Comparison of ENCODE assay signal across 12 cellular contexts in genomic region chr20:46357030-46357514, GRCh38. TPM values are rescaled to one million over a fixed set of nuclear protein-coding genes. Genes with fewer than 3 reads are reported as not detected.
A peak's percentile ranks its signal among the peaks of the same experiment; 100 is the strongest.
DNase-seq lines count a peak whose midpoint lies in the region; ATAC-seq and TF ChIP-seq lines count a peak whose summit lies in the region.
"Had no signal": no experiment of that assay in that cellular context is flagged by ENCODE, and none has a peak within 500 bp of the region (broad histone marks: within the 10 kb centered on the region; RNA-seq: fewer than 3 reads in every experiment).

No MANE protein-coding gene starts in this region.

- POLR2A ChIA-PET in CD4-positive, alpha-beta T cell (lab: Charles Lee): interaction anchor here (1.1 to 1.3 kb wide), 2 partner anchors 11 to 12 kb away, joined by 3 to 5 read pairs; no protein-coding TSS in a partner anchor
- POLR2A ChIA-PET in PC-3 (lab: Charles Lee; ENCODE audit: unreplicated experiment): no interaction called here

- H3K4me3 ChIP-seq in PC-3 (ENCODE audit: low read length): no peak overlapping the region

- H3K36me3 ChIP-seq in PC-3 (ENCODE audit: low read depth, low read length): peaks cover 10% of the 10 kb centered on the region; the same call in 1 of the 2 replicates

- peaks cover 56% of the 10 kb centered on the region for H3K4me1 Mint-ChIP-seq in CD4-positive, alpha-beta T cell (ENCODE audit: low read depth)

- no peak for ATAC-seq in CD4-positive, alpha-beta T cell (ENCODE audit: poor library complexity)
- ATAC-seq in PC-3 (0 out of 2 replicates have a peak, but pooled peaks have one; percentile 12), sciatic nerve (peak; percentile 62), GM21526 (IDR thresholded peaks at IDR 0.05; ENCODE audit: low FRiP score, unreplicated experiment) (no peak), GM21529 (IDR thresholded peaks at IDR 0.05; ENCODE audit: unreplicated experiment) (no peak)

- CTCF ChIA-PET in CD4-positive, alpha-beta T cell (lab: Charles Lee): interaction anchor here (1.5 kb wide), 1 partner anchor 8 kb away, joined by 4 read pairs; no protein-coding TSS in a partner anchor
- CTCF ChIA-PET in PC-3 (lab: Charles Lee): no interaction called here

- peaks cover 75% of the 10 kb centered on the region for H3K36me3 Mint-ChIP-seq in CD4-positive, alpha-beta T cell (ENCODE audit: low read depth)
- H3K36me3 Mint-ChIP-seq: IgD-negative memory B cell had no signal

- no peak for DNase-seq in CD4-positive, alpha-beta T cell
- no peak for DNase-seq in PC-3
- no peak for DNase-seq in erythroblast (lab: John Stamatoyannopoulos, UW)
- no peak for DNase-seq in sciatic nerve (ENCODE audit: low spot score)
- DNase-seq in NCI-H187 (lab: John Stamatoyannopoulos, UW): no peak
- no peak for DNase-seq in MV-4-11 (lab: John Stamatoyannopoulos, UW)
- DNase-seq: NCI-H526; stimulated activated CD4-positive, alpha-beta T cell treated with anti-CD3 and anti-CD28 coated beads, Interleukin-1b, Interleukin-23, amount 100 ng/mL, for 48 hours had no signal

- no peak overlapping the region for H3K4me2 ChIP-seq in PC-3 (ENCODE audit: low read length)

- intact Hi-C loops in CD4-positive, alpha-beta T cell (cut with DNase I, micrococcal nuclease): no loop called here
- intact Hi-C loops in PC-3 (cut with micrococcal nuclease): no loop called here
- intact Hi-C loops in sciatic nerve (cut with DNase I): no loop called here

- H3K9ac ChIP-seq in PC-3 (ENCODE audit: low read length): no peak overlapping the region

- no peaks in the 10 kb centered on the region for H3K9me3 ChIP-seq in CD4-positive, alpha-beta T cell (ENCODE audit: control insufficient read depth, low read length)
- H3K9me3 ChIP-seq in PC-3 (ENCODE audit: low read length): no peaks in the 10 kb centered on the region

- H4K20me1 ChIP-seq in PC-3 (ENCODE audit: low read length): peaks cover 13% of the 10 kb centered on the region

- no peaks in the 10 kb centered on the region for H3K27me3 ChIP-seq in CD4-positive, alpha-beta T cell (ENCODE audit: control insufficient read depth, insufficient read depth, low read length)
- no peaks in the 10 kb centered on the region for H3K27me3 ChIP-seq in PC-3 (ENCODE audit: low read length)

- TF ChIP-seq POLR2A in erythroblast (IDR thresholded peaks at IDR 0.05; ENCODE audit: low read length): peak; percentile 19

- TF ChIP-seq CTCF in CD4-positive, alpha-beta T cell (IDR thresholded peaks at IDR 0.05): no peak
- no peak for TF ChIP-seq CTCF in PC-3 (conservative IDR thresholded peaks at IDR 0.05; ENCODE audit: low read depth, low read length)

- no peaks in the 10 kb centered on the region for H3K9me3 Mint-ChIP-seq in CD4-positive, alpha-beta T cell
- H3K9me3 Mint-ChIP-seq: IgD-negative memory B cell had no signal

- H2AFZ ChIP-seq in PC-3 (ENCODE audit: low read length): no peak overlapping the region

- H3K9me2 ChIP-seq in PC-3 (replicated peaks; ENCODE audit: low read length): no peaks in the 10 kb centered on the region

- H3K4me3 Mint-ChIP-seq in CD4-positive, alpha-beta T cell: no peak overlapping the region

- H3K79me2 ChIP-seq in PC-3 (ENCODE audit: low read length): peaks cover 17% of the 10 kb centered on the region

- H3K27ac Mint-ChIP-seq in CD4-positive, alpha-beta T cell: peak overlapping the region; percentile 80

- H3K4me1 ChIP-seq in PC-3 (ENCODE audit: insufficient read depth, low read length): no peaks in the 10 kb centered on the region

- BruUV-seq in PC-3 (replicated peaks; lab: Mats Ljungman, UMichigan): no TSS peak

- peak overlapping the region; percentile 37 for H3K27ac ChIP-seq in CD4-positive, alpha-beta T cell (ENCODE audit: low read depth, low read length)
- H3K27ac ChIP-seq in PC-3 (ENCODE audit: low read length): no peak overlapping the region

- no peaks in the 10 kb centered on the region for H3K27me3 Mint-ChIP-seq in CD4-positive, alpha-beta T cell
- H3K27me3 Mint-ChIP-seq: IgD-negative memory B cell had no signal

- H3F3A ChIP-seq in PC-3 (ENCODE audit: low read length, unreplicated experiment): no peaks in the 10 kb centered on the region

RNA-seq across cellular contexts. Expression of gene CDH22, which starts 48.8 kb away (rescaled TPM):
- total RNA-seq in CD4-positive, alpha-beta T cell: not detected
- total RNA-seq in PC-3 (2014; rRNA removed) (not detected in 2 replicates), sciatic nerve (0.40 TPM)
- total RNA-seq: fibroblast of lung had no signal

RNA-seq across cellular contexts. Expression of gene ELMO2, which starts 49.3 kb away (rescaled TPM):
- total RNA-seq in CD4-positive, alpha-beta T cell: 10 to 100 TPM; 85.6 TPM
- total RNA-seq in PC-3 (2014; rRNA removed): 29.0 and 32.3 TPM in 2 replicates
- 84.9 TPM for total RNA-seq in sciatic nerve

Comparison
In these comparisons a context has a peak if more than half of its experiments do, and no peak if none do; other contexts are left out.
1. ATAC-seq: peak in PC-3 (single experiment) and sciatic nerve (single experiment); none in CD4-positive, alpha-beta T cell (single experiment), GM21526 (single experiment) and GM21529 (single experiment).